ENCODE assay signal across 21 cellular contexts in the genomic region with DNA sequence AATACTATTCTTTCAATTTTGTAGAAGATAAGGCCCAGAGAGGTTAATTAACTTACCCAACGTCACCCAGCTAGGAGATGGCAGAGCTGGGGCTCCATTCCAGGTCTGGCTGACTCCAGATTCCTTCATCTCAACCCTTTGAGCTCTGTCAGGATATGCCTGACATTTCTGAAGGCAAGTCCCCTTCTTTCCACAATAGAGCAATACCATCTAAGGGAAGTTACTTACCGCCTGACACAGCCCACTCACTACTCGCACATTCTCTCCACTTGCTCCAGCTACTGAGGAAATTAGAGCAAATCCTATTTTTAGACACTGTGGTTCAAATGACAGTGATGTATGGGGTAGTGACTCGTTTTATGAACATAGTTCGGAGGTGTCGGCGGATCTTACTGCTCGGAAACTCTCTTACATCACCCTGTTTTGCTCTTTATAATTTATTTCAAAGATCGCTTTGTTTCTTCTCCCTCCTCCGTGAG. TPM values are rescaled to one million over a fixed set of nuclear protein-coding genes. Genes with fewer than 3 reads are reported as not detected.
A peak's percentile ranks its signal among the peaks of the same experiment; 100 is the strongest.
DNase-seq lines count a peak whose midpoint lies in the region; ATAC-seq and TF ChIP-seq lines count a peak whose summit lies in the region.
"Had no signal": no experiment of that assay in that cellular context is flagged by ENCODE, and none has a peak within 500 bp of the region (broad histone marks: within the 10 kb centered on the region; RNA-seq: fewer than 3 reads in every experiment).

No MANE protein-coding gene starts in this region.

- no peak for TF ChIP-seq CTCF in neural crest cell (conservative IDR thresholded peaks at IDR 0.05)
- no peak for TF ChIP-seq CTCF in transverse colon (IDR thresholded peaks at IDR 0.05)

- no peaks in the 10 kb centered on the region for H3K9me3 Mint-ChIP-seq in activated T-cell treated with anti-CD3 and anti-CD28 coated beads, Interleukin-2, amount 50 U/mL, for 72 hours
- H3K9me3 Mint-ChIP-seq in neural crest cell, result no peaks in the 10 kb centered on the region
- H3K9me3 Mint-ChIP-seq: CD4-positive, alpha-beta T cell had no signal

- intact Hi-C loops in transverse colon (cut with DNase I; ENCODE audit: low total_unique reads), result no loop called here
- intact Hi-C loops in left cardiac atrium (cut with DNase I), result no loop called here

- H3K4me3 Mint-ChIP-seq in activated T-cell treated with anti-CD3 and anti-CD28 coated beads, Interleukin-2, amount 50 U/mL, for 72 hours, result peak overlapping the region; percentile 44 to 47
- peak overlapping the region; percentile 14 for H3K4me3 Mint-ChIP-seq in neural crest cell
- H3K4me3 Mint-ChIP-seq: CD4-positive, alpha-beta T cell had no signal

- H3K36me3 ChIP-seq in transverse colon, result no peaks in the 10 kb centered on the region
- H3K36me3 ChIP-seq: BE2C, HAP-1 had no signal

- peaks cover 0 to 14% (median 9%) of the 10 kb centered on the region in 4 donors for H3K4me1 ChIP-seq in transverse colon
- H3K4me1 ChIP-seq: BE2C, HAP-1 had no signal

- peaks cover 53% of the 10 kb centered on the region for H3K27me3 Mint-ChIP-seq in activated T-cell treated with anti-CD3 and anti-CD28 coated beads, Interleukin-2, amount 50 U/mL, for 72 hours (ENCODE audit: low read depth)
- H3K27me3 Mint-ChIP-seq in neural crest cell (ENCODE audit: low read depth), result peaks cover 74% of the 10 kb centered on the region

- 49 to 80% methylated on average over 1 to 10 of the region's 10 CpGs for WGBS in transverse colon (ENCODE audit: low coverage in 1 of 2), 2 donors

- H3K4me3 ChIP-seq in transverse colon, result no peak overlapping the region
- H3K4me3 ChIP-seq: HAP-1 had no signal

- H3K4me1 Mint-ChIP-seq in activated T-cell treated with anti-CD3 and anti-CD28 coated beads, Interleukin-2, amount 50 U/mL, for 72 hours (ENCODE audit: low read depth), result peaks cover 9% of the 10 kb centered on the region
- peaks cover 6% of the 10 kb centered on the region for H3K4me1 Mint-ChIP-seq in neural crest cell

- no peaks in the 10 kb centered on the region for H3K9me3 ChIP-seq in transverse colon
- H3K9me3 ChIP-seq: BE2C, HAP-1 had no signal

- in situ Hi-C loops in transverse colon (cut with MboI; ENCODE audit: low pct_ligation_motif_present in 1 of 4, low pct_unique_long_range_greater_than_20kb in 1 of 4, low sequenced_read_pairs in 3 of 4), result no loop called here

- H3K27ac Mint-ChIP-seq in activated T-cell treated with anti-CD3 and anti-CD28 coated beads, Interleukin-2, amount 50 U/mL, for 72 hours, result no peak overlapping the region
- H3K27ac Mint-ChIP-seq in neural crest cell (ENCODE audit: unreplicated experiment), result no peak overlapping the region
- H3K27ac Mint-ChIP-seq: CD4-positive, alpha-beta T cell had no signal

- TF ChIP-seq POLR2A in transverse colon (IDR thresholded peaks at IDR 0.05), result no peak

- peak; percentile 31 to 69 for ATAC-seq in activated T-cell treated with anti-CD3 and anti-CD28 coated beads, Interleukin-2, amount 50 U/mL, for 72 hours (replicated peaks in 1 of 2)
- ATAC-seq in left cardiac atrium, result no peak

- peak overlapping the region; percentile 61 for H3K27ac ChIP-seq in caudate nucleus (ENCODE audit: low read depth, low read length)
- peak overlapping the region in 2 of 4 donors; percentile 20 to 38 for H3K27ac ChIP-seq in transverse colon
- H3K27ac ChIP-seq: HL-60 had no signal

- peak; percentile 57 for TF ChIP-seq EP300 in transverse colon (IDR thresholded peaks at IDR 0.05; ENCODE audit: low read depth)

- H3K27me3 ChIP-seq in transverse colon, result peaks cover 39% of the 10 kb centered on the region
- H3K27me3 ChIP-seq: BE2C had no signal

- H3K36me3 Mint-ChIP-seq in activated T-cell treated with anti-CD3 and anti-CD28 coated beads, Interleukin-2, amount 50 U/mL, for 72 hours (ENCODE audit: insufficient read depth in 2 of 2), result peaks cover 0 to 2% of the 10 kb centered on the region in 2 donors
- no peaks in the 10 kb centered on the region for H3K36me3 Mint-ChIP-seq in neural crest cell (ENCODE audit: low read depth)

- DNase-seq in activated T-cell treated with anti-CD3 and anti-CD28 coated beads, Interleukin-2, amount 50 U/mL, for 72 hours, result no peak
- no peak for DNase-seq in activated T-cell treated with anti-CD3 and anti-CD28 coated beads, Interleukin-2, amount 50 U/mL, for 48 hours
- DNase-seq in caudate nucleus (lab: John Stamatoyannopoulos, UW), result peak in 35 of 61 donors; percentile 6 to 89 (median 33)
- DNase-seq in neural crest cell (ENCODE audit: low read depth, low spot score), result no peak
- DNase-seq in transverse colon, result no peak
- DNase-seq in left cardiac atrium, result no peak
- no peak for DNase-seq in activated naive CD4-positive, alpha-beta T cell (lab: John Stamatoyannopoulos, UW)
- DNase-seq in NCI-H446 (lab: John Stamatoyannopoulos, UW), result no peak
- DNase-seq: BE2C; CD4-positive, alpha-beta T cell; EL; Karpas-422; NCI-H1092 treated with DMSO at 0.1 percent for 48 hours; NCI-H187; NCI-H2107; NCI-H510A treated with DMSO at 0.1 percent for 48 hours; NCI-H774 had no signal

RNA-seq across cellular contexts. Expression of gene WSCD2, which starts 2.1 kb away (rescaled TPM):
- not detected for total RNA-seq in activated T-cell treated with anti-CD3 and anti-CD28 coated beads, Interleukin-2, amount 50 U/mL, for 72 hours
- total RNA-seq in neural crest cell (0.73 and 1.4 TPM in 2 replicates), transverse colon (10 to 100 TPM in 1 of 4 donors, 1 to 10 TPM in 1, under 1 TPM in 1, not detected in 1; 0.16 to 46.6 (median 1.1) TPM), left cardiac atrium (under 1 TPM in 1 of 2 donors, not detected in 1; 0.44 TPM)
- total RNA-seq: CD4-positive, alpha-beta T cell; HT1080; MCF 10A had no signal

Comparison
In these comparisons a context has a peak if more than half of its experiments do, and no peak if none do; other contexts are left out.
1. ATAC-seq: peak in activated T-cell treated with anti-CD3 and anti-CD28 coated beads, Interleukin-2, amount 50 U/mL, for 72 hours (2 of 2); none in left cardiac atrium (0 of 2).
2. DNase-seq: peak in caudate nucleus (35 of 61); none in activated T-cell treated with anti-CD3 and anti-CD28 coated beads, Interleukin-2, amount 50 U/mL, for 72 hours (0 of 2), activated T-cell treated with anti-CD3 and anti-CD28 coated beads, Interleukin-2, amount 50 U/mL, for 48 hours (0 of 2), neural crest cell (single experiment), transverse colon (single experiment), left cardiac atrium (single experiment), activated naive CD4-positive, alpha-beta T cell (0 of 4) and NCI-H446 (0 of 2).